Comparison of ENCODE assay signal across 15 cellular contexts in the genomic region with DNA sequence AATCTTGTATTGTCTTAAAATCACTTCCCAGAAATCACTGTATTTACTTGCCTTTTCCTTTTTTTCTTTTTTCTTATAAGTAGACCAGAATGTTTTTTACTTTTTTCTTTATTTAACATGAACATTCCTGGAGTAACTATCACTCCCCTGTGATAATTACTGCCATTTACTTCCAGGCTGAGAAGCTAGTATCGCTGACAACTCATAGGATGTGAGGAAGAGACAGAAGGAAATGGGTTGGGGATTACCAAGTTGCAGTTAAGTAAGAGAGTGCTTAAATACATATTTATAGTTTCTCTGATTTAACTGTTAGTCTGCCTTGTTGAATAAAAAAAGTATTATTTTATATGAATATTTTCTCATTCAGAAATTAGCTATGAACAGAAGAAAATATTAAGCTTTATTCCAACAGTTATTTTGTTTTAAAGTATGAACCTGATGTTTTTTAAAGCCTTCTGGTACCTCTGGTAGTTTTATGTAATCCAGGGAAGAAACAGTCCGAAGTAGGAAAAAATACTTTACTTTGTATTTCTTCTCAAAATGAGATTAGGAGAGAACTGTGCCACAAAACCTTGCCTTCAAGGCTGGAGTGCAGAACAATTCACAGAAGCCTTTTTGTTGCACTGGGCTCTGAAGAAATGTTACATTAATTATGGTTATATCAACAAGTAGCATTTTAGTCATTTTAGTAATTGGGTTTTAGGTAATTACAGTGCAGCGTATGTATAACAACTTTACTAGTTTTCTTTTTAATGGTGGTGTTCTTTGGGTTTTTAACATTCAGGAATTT.
DNase-seq lines count a peak whose midpoint lies in the region; ATAC-seq and TF ChIP-seq lines count a peak whose summit lies in the region.
"Had no signal": no experiment of that assay in that cellular context is flagged by ENCODE, and none has a peak within 500 bp of the region (broad histone marks: within the 10 kb centered on the region; RNA-seq: fewer than 3 reads in every experiment).

No MANE protein-coding gene starts in this region.

- no peak overlapping the region for H3K4me2 ChIP-seq in H9 (ENCODE audit: insufficient read depth, insufficient read length, low read length)

- H3T11ph ChIP-seq in H9 (ENCODE audit: low read length), result no peak overlapping the region

- POLR2A ChIA-PET in activated naive CD8-positive, alpha-beta T cell treated with anti-CD3 and anti-CD28 coated beads, Interleukin-2, amount 10 ng/mL, durations not matched to agents 7 days and 5 days (lab: Charles Lee), result interaction anchor here (0.8 to 1.5 kb wide), 3 partner anchors 14 to 71 kb away, joined by 3 to 5 read pairs (median 3); no protein-coding TSS in a partner anchor

- H4K5ac ChIP-seq in H9 (ENCODE audit: insufficient read length, low read depth, low read length), result no peak overlapping the region

- no CpG with 5 or more reads among the region's 3 CpGs for WGBS in H9 (ENCODE audit: extremely low coverage, insufficient read length, low lambda C conversion rate)

- no peaks in the 10 kb centered on the region for H3K79me2 ChIP-seq in H9 (ENCODE audit: insufficient read depth, low read length)

- no peak overlapping the region for H2BK5ac ChIP-seq in H9 (ENCODE audit: insufficient read length, low read length)

- H3K4me1 ChIP-seq in gastrocnemius medialis, result peaks cover 0 to 4% of the 10 kb centered on the region in 2 donors
- no peaks in the 10 kb centered on the region for H3K4me1 ChIP-seq in H9 (ENCODE audit: insufficient read depth, low read length)

- H3K27me3 ChIP-seq in gastrocnemius medialis, result no peaks in the 10 kb centered on the region
- no peaks in the 10 kb centered on the region; the same call in 1 of the 2 replicates for H3K27me3 ChIP-seq in H9 (ENCODE audit: insufficient read depth, low read length)
- H3K27me3 ChIP-seq: BLaER1 treated with 17β-estradiol and CSF1 and Interleukin-3, amounts not matched to agents 10 nM and 100 nM had no signal

- no peak overlapping the region for H4K8ac ChIP-seq in H9 (replicated peaks; ENCODE audit: insufficient read length, low read depth, low read length)

- H2AK5ac ChIP-seq in H9 (ENCODE audit: insufficient read length, low read length), result no peak overlapping the region

- no peak overlapping the region for H3K4me3 ChIP-seq in gastrocnemius medialis
- H3K4me3 ChIP-seq: BLaER1 treated with 17β-estradiol and CSF1 and Interleukin-3, amounts not matched to agents 10 nM and 100 nM; mucosa of descending colon; skin epidermis had no signal

- H4K20me1 ChIP-seq in H9 (ENCODE audit: control insufficient read depth, insufficient read depth, insufficient read length), result no peaks in the 10 kb centered on the region

- H3K9me3 Mint-ChIP-seq in stimulated activated naive CD8-positive, alpha-beta T cell treated with anti-CD3 and anti-CD28 coated beads, Interleukin-15, Interleukin-2, amounts not matched to agents 100 ng/mL and 50 ng/mL, for 24 hours, result no peaks in the 10 kb centered on the region
- H3K9me3 Mint-ChIP-seq in activated naive CD8-positive, alpha-beta T cell treated with anti-CD3 and anti-CD28 coated beads, Interleukin-2, amount 10 ng/mL, durations not matched to agents 7 days and 5 days, result no peaks in the 10 kb centered on the region
- no peaks in the 10 kb centered on the region for H3K9me3 Mint-ChIP-seq in H9

- no peak overlapping the region for H2BK15ac ChIP-seq in H9 (ENCODE audit: low read depth, low read length)

- no peak for TF ChIP-seq CTCF in gastrocnemius medialis (IDR thresholded peaks at IDR 0.05 in 4 of 5, conservative IDR thresholded peaks at IDR 0.05 in 1 of 5)
- no peak for TF ChIP-seq CTCF in H9 (conservative IDR thresholded peaks at IDR 0.05)

- no peak overlapping the region for H3K27ac ChIP-seq in gastrocnemius medialis
- no peak overlapping the region for H3K27ac ChIP-seq in H9 (ENCODE audit: insufficient read length, low read depth, low read length)
- H3K27ac ChIP-seq: skin epidermis had no signal

- no peak overlapping the region for H4K91ac ChIP-seq in H9 (ENCODE audit: insufficient read length, low read depth, low read length)

- no peak overlapping the region for H3K4ac ChIP-seq in H9 (ENCODE audit: low read depth, low read length)

- H2BK120ac ChIP-seq in H9 (ENCODE audit: low read depth, low read length, poor library complexity, severe bottlenecking), result no peak overlapping the region

- no peak for TF ChIP-seq POLR2A in gastrocnemius medialis (IDR thresholded peaks at IDR 0.05)

- no peak overlapping the region for H3K18ac ChIP-seq in H9 (ENCODE audit: insufficient read length, low read depth, low read length)

- no peak overlapping the region for H3K23ac ChIP-seq in H9 (ENCODE audit: insufficient read length, low read depth, low read length)

- H3K23me2 ChIP-seq in H9 (ENCODE audit: insufficient read length, low read depth, low read length, poor library complexity, severe bottlenecking), result no peaks in the 10 kb centered on the region

- no peaks in the 10 kb centered on the region for H3K27me3 Mint-ChIP-seq in stimulated activated naive CD8-positive, alpha-beta T cell treated with anti-CD3 and anti-CD28 coated beads, Interleukin-15, Interleukin-2, amounts not matched to agents 100 ng/mL and 50 ng/mL, for 24 hours
- H3K27me3 Mint-ChIP-seq in activated naive CD8-positive, alpha-beta T cell treated with anti-CD3 and anti-CD28 coated beads, Interleukin-2, amount 10 ng/mL, durations not matched to agents 7 days and 5 days, result no peaks in the 10 kb centered on the region
- H3K27me3 Mint-ChIP-seq in H9 (ENCODE audit: low read depth), result no peaks in the 10 kb centered on the region

- peaks cover 23% of the 10 kb centered on the region for H3K36me3 Mint-ChIP-seq in stimulated activated naive CD8-positive, alpha-beta T cell treated with anti-CD3 and anti-CD28 coated beads, Interleukin-15, Interleukin-2, amounts not matched to agents 100 ng/mL and 50 ng/mL, for 24 hours (ENCODE audit: low read depth)
- peaks cover 27% of the 10 kb centered on the region for H3K36me3 Mint-ChIP-seq in activated naive CD8-positive, alpha-beta T cell treated with anti-CD3 and anti-CD28 coated beads, Interleukin-2, amount 10 ng/mL, durations not matched to agents 7 days and 5 days
- H3K36me3 Mint-ChIP-seq in H9 (ENCODE audit: insufficient read depth in 1 of 3, low read depth in 3 of 3), result peaks cover 13 to 17% (median 16%) of the 10 kb centered on the region in 3 experiments

- no peak overlapping the region for H3K14ac ChIP-seq in H9 (ENCODE audit: insufficient read depth, low read length)

- DNase-seq in stimulated activated naive CD8-positive, alpha-beta T cell treated with anti-CD3 and anti-CD28 coated beads, Interleukin-15, Interleukin-2, amounts not matched to agents 100 U/mL and 50 U/mL, for 24 hours, result no peak
- no peak for DNase-seq in activated naive CD8-positive, alpha-beta T cell treated with anti-CD3 and anti-CD28 coated beads, Interleukin-2, amount 10 ng/mL, durations not matched to agents 7 days and 5 days
- peak; percentile 43 for DNase-seq in medulla oblongata (ENCODE audit: extremely low spot score)
- no peak for DNase-seq in gastrocnemius medialis
- no peak for DNase-seq in SK-N-DZ (ENCODE audit: low spot score)
- no peak for DNase-seq in H9
- no peak for DNase-seq in hepatic stellate cell (ENCODE audit: low spot score)
- DNase-seq: H7, hippocampal formation, mucosa of descending colon, NCI-H510A, SHP77 had no signal

- in situ Hi-C loops in gastrocnemius medialis (cut with MboI; ENCODE audit: low sequenced_read_pairs in 4 of 4), result no loop called here

- no peaks in the 10 kb centered on the region for H3K79me1 ChIP-seq in H9 (ENCODE audit: insufficient read depth, low read depth, low read length, poor library complexity, severe bottlenecking)

- H3K36me3 ChIP-seq in gastrocnemius medialis, result no peaks in the 10 kb centered on the region

- no peak overlapping the region for H2AFZ ChIP-seq in H9 (ENCODE audit: low read length)

- no peak for ATAC-seq in stimulated activated naive CD8-positive, alpha-beta T cell treated with anti-CD3 and anti-CD28 coated beads, Interleukin-15, Interleukin-2, amounts not matched to agents 100 U/mL and 50 U/mL, for 24 hours
- ATAC-seq in activated naive CD8-positive, alpha-beta T cell treated with anti-CD3 and anti-CD28 coated beads, Interleukin-2, amount 10 ng/mL, durations not matched to agents 7 days and 5 days (ENCODE audit: low read depth), result no peak
- ATAC-seq in gastrocnemius medialis, result no peak
- ATAC-seq: mucosa of descending colon had no signal

- H3K27ac Mint-ChIP-seq in stimulated activated naive CD8-positive, alpha-beta T cell treated with anti-CD3 and anti-CD28 coated beads, Interleukin-15, Interleukin-2, amounts not matched to agents 100 ng/mL and 50 ng/mL, for 24 hours, result peak overlapping the region; percentile 28
- H3K27ac Mint-ChIP-seq in activated naive CD8-positive, alpha-beta T cell treated with anti-CD3 and anti-CD28 coated beads, Interleukin-2, amount 10 ng/mL, durations not matched to agents 7 days and 5 days, result no peak overlapping the region
- H3K27ac Mint-ChIP-seq in H9, result peak overlapping the region in 1 of 3 experiments; percentile 25; a peak in 1 of 7 replicates

- H3K4me3 Mint-ChIP-seq in stimulated activated naive CD8-positive, alpha-beta T cell treated with anti-CD3 and anti-CD28 coated beads, Interleukin-15, Interleukin-2, amounts not matched to agents 100 ng/mL and 50 ng/mL, for 24 hours, result peak overlapping the region; percentile 53
- H3K4me3 Mint-ChIP-seq in activated naive CD8-positive, alpha-beta T cell treated with anti-CD3 and anti-CD28 coated beads, Interleukin-2, amount 10 ng/mL, durations not matched to agents 7 days and 5 days, result peak overlapping the region; percentile 63
- H3K4me3 Mint-ChIP-seq in H9, result no peak overlapping the region

- H3K9ac ChIP-seq in H9 (ENCODE audit: extremely low read depth, insufficient read length, low read length), result no peak overlapping the region
- H3K9ac ChIP-seq: BLaER1 treated with 17β-estradiol and CSF1 and Interleukin-3, amounts not matched to agents 10 nM and 100 nM had no signal

- H2BK20ac ChIP-seq in H9 (ENCODE audit: low read depth, low read length, poor library complexity, severe bottlenecking), result no peak overlapping the region

- intact Hi-C loops in gastrocnemius medialis (cut with DNase I; ENCODE audit: low total_unique reads), result no loop called here

- H3K9me3 ChIP-seq in gastrocnemius medialis (no peaks in the 10 kb centered on the region), H9 (ENCODE audit: control insufficient read depth, low read depth, low read length) (no peaks in the 10 kb centered on the region)
- H3K9me3 ChIP-seq: mucosa of descending colon had no signal

- no peak overlapping the region for H2BK12ac ChIP-seq in H9 (ENCODE audit: insufficient read length, low read depth, low read length)

- H3K56ac ChIP-seq in H9 (ENCODE audit: insufficient read length, low read depth, low read length), result no peak overlapping the region

- H3K4me1 Mint-ChIP-seq in stimulated activated naive CD8-positive, alpha-beta T cell treated with anti-CD3 and anti-CD28 coated beads, Interleukin-15, Interleukin-2, amounts not matched to agents 100 ng/mL and 50 ng/mL, for 24 hours (ENCODE audit: low read depth), result peaks cover 38% of the 10 kb centered on the region
- H3K4me1 Mint-ChIP-seq in activated naive CD8-positive, alpha-beta T cell treated with anti-CD3 and anti-CD28 coated beads, Interleukin-2, amount 10 ng/mL, durations not matched to agents 7 days and 5 days, result peaks cover 22% of the 10 kb centered on the region
- H3K4me1 Mint-ChIP-seq in H9, result no peaks in the 10 kb centered on the region

Comparison
In these comparisons a context has a peak if more than half of its experiments do, and no peak if none do; other contexts are left out.
1. H3K4me3 Mint-ChIP-seq: peak in stimulated activated naive CD8-positive, alpha-beta T cell treated with anti-CD3 and anti-CD28 coated beads, Interleukin-15, Interleukin-2, amounts not matched to agents 100 ng/mL and 50 ng/mL, for 24 hours (single experiment) and activated naive CD8-positive, alpha-beta T cell treated with anti-CD3 and anti-CD28 coated beads, Interleukin-2, amount 10 ng/mL, durations not matched to agents 7 days and 5 days (single experiment); none in H9 (0 of 2).